ENCODE assay signal across 9 cellular contexts in genomic region chr2:230974096-230974913, GRCh38. TPM values are rescaled to one million over a fixed set of nuclear protein-coding genes. Genes with fewer than 3 reads are reported as not detected.
A peak's percentile ranks its signal among the peaks of the same experiment; 100 is the strongest.
DNase-seq lines count a peak whose midpoint lies in the region; ATAC-seq lines count a peak whose summit lies in the region.
"Had no signal": no experiment of that assay in that cellular context is flagged by ENCODE, and none has a peak within 500 bp of the region (broad histone marks: within the 10 kb centered on the region; RNA-seq: fewer than 3 reads in every experiment).

No MANE protein-coding gene starts in this region.

- DNase-seq in SJCRH30 (peak; percentile 33 to 44), renal cortical epithelial cell (ENCODE audit: low read depth) (peak; percentile 83), amygdala (lab: John Stamatoyannopoulos, UW) (no peak), SK-N-DZ (ENCODE audit: low spot score) (no peak), left ventricle myocardium superior (no peak)
- DNase-seq in activated naive CD4-positive, alpha-beta T cell treated with anti-CD3 and anti-CD28 coated beads, Interleukin-2, amount 50 U/mL, for 16 hours = peak; percentile 47

- intact Hi-C loops in left ventricle myocardium superior (cut with micrococcal nuclease) = no loop called here

- no peak overlapping the region for H3K4me3 ChIP-seq in SJCRH30

- H3K4me1 ChIP-seq in SJCRH30 = no peaks in the 10 kb centered on the region; the same call in 1 of the 2 replicates

- H3K9me3 ChIP-seq in SJCRH30 (replicated peaks) = 0 out of 2 replicates have a peak, but pooled peaks cover 6% of the 10 kb centered on the region

- peaks cover 10% of the 10 kb centered on the region; the same call in 1 of the 2 replicates for H3K27me3 ChIP-seq in SJCRH30

- ATAC-seq in GM18511 (IDR thresholded peaks at IDR 0.05; ENCODE audit: unreplicated experiment) (peak; percentile 88), HG02840 (IDR thresholded peaks at IDR 0.05; ENCODE audit: low FRiP score, unreplicated experiment) (peak; percentile 85), left ventricle myocardium superior (no peak)

- no peaks in the 10 kb centered on the region for H3K36me3 ChIP-seq in SJCRH30

- no peak overlapping the region for H3K27ac ChIP-seq in SJCRH30
- H3K27ac ChIP-seq: VCaP had no signal

RNA-seq across cellular contexts. Expression of gene SPATA3, which starts 21.6 kb away (rescaled TPM):
- total RNA-seq in SJCRH30 (2014; rRNA removed; shearing (Covaris generic)) = not detected in 2 replicates
- total RNA-seq in renal cortical epithelial cell (not detected in 2 replicates), left ventricle myocardium superior (not detected)
- polyA plus RNA-seq in SK-N-DZ (2014; cell fraction: cytosol; rRNA removed) = not detected in 2 replicates
- not detected in 2 replicates for polyA plus RNA-seq in SK-N-DZ (2014; cell fraction: nucleus; rRNA removed)

RNA-seq across cellular contexts. Expression of gene GPR55, which starts 49.3 kb away (rescaled TPM):
- 0.10 TPM in 1 of 2 replicates, not detected in the other for total RNA-seq in SJCRH30 (2014; rRNA removed; shearing (Covaris generic))
- total RNA-seq in renal cortical epithelial cell (not detected in 2 replicates), left ventricle myocardium superior (not detected)
- polyA plus RNA-seq in SK-N-DZ (2014; cell fraction: cytosol; rRNA removed) = not detected in 2 replicates
- polyA plus RNA-seq in SK-N-DZ (2014; cell fraction: nucleus; rRNA removed) = not detected in 2 replicates

Comparison
In these comparisons a context has a peak if more than half of its experiments do, and no peak if none do; other contexts are left out.
1. DNase-seq: peak in SJCRH30 (2 of 2), activated naive CD4-positive, alpha-beta T cell treated with anti-CD3 and anti-CD28 coated beads, Interleukin-2, amount 50 U/mL, for 16 hours (single experiment) and renal cortical epithelial cell (single experiment); none in amygdala (0 of 56), SK-N-DZ (single experiment) and left ventricle myocardium superior (single experiment).